8 cellular contexts compared by ENCODE assay signal in genomic region chr11:63023851-63024648, GRCh38. TPM values are rescaled to one million over a fixed set of nuclear protein-coding genes. Genes with fewer than 3 reads are reported as not detected.
DNase-seq lines count a peak whose midpoint lies in the region; ATAC-seq, FAIRE-seq and TF ChIP-seq lines count a peak whose summit lies in the region.

No MANE protein-coding gene starts in this region.

- H3K27me3 Mint-ChIP-seq in T-helper 17 cell = peaks cover 32% of the 10 kb centered on the region

- peak; percentile 89 for FAIRE-seq in A204.1 (lab: Jason Lieb, UNC)

- DNase-seq in GM13976 (ENCODE audit: low spot score) (peak; percentile 85), NCI-H1105 (lab: John Stamatoyannopoulos, UW) (peak; percentile 72), T-helper 17 cell (peak; percentile 62 to 84 (median 70)), amygdala (lab: John Stamatoyannopoulos, UW) (peak; percentile 18 to 96 (median 73)), left ventricle myocardium superior (peak; percentile 91), retinal pigment epithelial cell (ENCODE audit: low read depth) (no peak)

- peaks cover 3% of the 10 kb centered on the region for H3K4me1 Mint-ChIP-seq in T-helper 17 cell

- peaks cover 5% of the 10 kb centered on the region for H3K36me3 Mint-ChIP-seq in T-helper 17 cell (ENCODE audit: low read depth)

- in situ Hi-C loops in GM13976 (cut with MboI; ENCODE audit: low sequenced_read_pairs, unreplicated experiment) = loop anchor here (5.0 kb wide), 1 partner anchor 117 kb away; no protein-coding TSS in a partner anchor

- no peak overlapping the region for H3K4me3 Mint-ChIP-seq in T-helper 17 cell

- H3K27ac Mint-ChIP-seq in T-helper 17 cell = no peak overlapping the region

- H3K4me3 ChIP-seq in retinal pigment epithelial cell (ENCODE audit: low read length) = no peak overlapping the region

- H3K9me3 ChIP-seq in T-helper 17 cell (ENCODE audit: control insufficient read depth, low read length, poor library complexity, severe bottlenecking) = no peaks in the 10 kb centered on the region

- intact Hi-C loops in left ventricle myocardium superior (cut with micrococcal nuclease) = loop anchor here (1.0 kb wide), 1 partner anchor 118 kb away; no protein-coding TSS in a partner anchor

- TF ChIP-seq CTCF in GM13976 (IDR thresholded peaks at IDR 0.05; ENCODE audit: borderline replicate concordance, control extremely low read depth, extremely low read depth, insufficient read depth, missing control alignments) = peak; percentile 98
- TF ChIP-seq CTCF in retinal pigment epithelial cell (conservative IDR thresholded peaks at IDR 0.05; ENCODE audit: low read depth, low read length) = peak; percentile 100

- ATAC-seq in T-helper 17 cell (peak; percentile 95), left ventricle myocardium superior (peak; percentile 94), HG03565 (IDR thresholded peaks at IDR 0.05; ENCODE audit: unreplicated experiment) (no peak)

RNA-seq across cellular contexts. Expression of gene SLC22A8, which starts 8.4 kb away (rescaled TPM):
- total RNA-seq in T-helper 17 cell (not detected), left ventricle myocardium superior (not detected)

RNA-seq across cellular contexts. Expression of gene SLC22A6, which starts 39.3 kb away (rescaled TPM):
- not detected for total RNA-seq in T-helper 17 cell
- not detected for total RNA-seq in left ventricle myocardium superior
